1 cellular context compared by ENCODE assay signal in the genomic region with DNA sequence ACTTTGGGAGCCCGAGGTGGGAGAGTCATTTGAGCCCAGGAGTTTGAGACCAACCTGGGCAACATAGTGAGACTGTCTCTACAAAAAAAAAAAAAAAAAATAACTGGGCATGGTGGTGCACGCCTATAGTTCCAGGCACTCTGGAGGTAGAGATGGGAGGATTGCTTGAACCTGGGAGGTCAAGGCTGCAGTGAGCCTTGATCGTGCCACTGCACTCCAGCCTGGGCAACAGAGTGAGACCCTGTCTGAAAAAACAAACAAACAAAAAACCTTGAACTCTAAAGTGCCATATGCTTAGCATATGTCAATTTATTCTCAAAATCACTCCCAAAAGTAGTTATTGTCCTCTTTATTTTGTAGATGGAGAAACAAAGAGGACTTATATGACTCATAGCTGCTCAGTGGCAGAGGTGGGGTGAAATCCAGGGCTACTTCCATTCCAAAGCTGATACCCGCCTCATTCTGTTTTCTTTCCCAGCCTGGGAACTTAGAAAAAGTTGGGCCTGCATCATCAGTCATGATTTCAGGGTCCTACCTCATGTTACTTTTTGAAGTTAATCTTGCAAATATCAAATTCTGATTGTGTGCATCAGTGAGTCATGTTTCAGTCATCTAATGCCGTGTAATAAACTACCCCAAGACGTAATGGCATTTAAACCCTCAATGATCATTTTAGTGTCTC.
TF ChIP-seq lines count a peak whose summit lies in the region.

No MANE protein-coding gene starts in this region.

TF ChIP-seq in SK-N-SH, 30 proteins besides CTCF, POLR2A, EP300 and RAD21 (continued from another document):
- TF ChIP-seq, protein P1, sequence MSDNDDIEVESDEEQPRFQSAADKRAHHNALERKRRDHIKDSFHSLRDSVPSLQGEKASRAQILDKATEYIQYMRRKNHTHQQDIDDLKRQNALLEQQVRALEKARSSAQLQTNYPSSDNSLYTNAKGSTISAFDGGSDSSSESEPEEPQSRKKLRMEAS (IDR thresholded peaks at IDR 0.05; ENCODE audit: low read depth): no peak
- TF ChIP-seq FOXJ3 (CRISPR knock-in tag; IDR thresholded peaks at IDR 0.05) (no peak), GATA2 (CRISPR knock-in tag; IDR thresholded peaks at IDR 0.05) (no peak), FOSL2 (IDR thresholded peaks at IDR 0.05; ENCODE audit: borderline replicate concordance, low read depth) (peak; percentile 55), RXRA (IDR thresholded peaks at IDR 0.05; ENCODE audit: borderline replicate concordance, low read depth) (no peak), GABPA (IDR thresholded peaks at IDR 0.05; ENCODE audit: low read depth) (no peak)
- TF ChIP-seq, protein P2, sequence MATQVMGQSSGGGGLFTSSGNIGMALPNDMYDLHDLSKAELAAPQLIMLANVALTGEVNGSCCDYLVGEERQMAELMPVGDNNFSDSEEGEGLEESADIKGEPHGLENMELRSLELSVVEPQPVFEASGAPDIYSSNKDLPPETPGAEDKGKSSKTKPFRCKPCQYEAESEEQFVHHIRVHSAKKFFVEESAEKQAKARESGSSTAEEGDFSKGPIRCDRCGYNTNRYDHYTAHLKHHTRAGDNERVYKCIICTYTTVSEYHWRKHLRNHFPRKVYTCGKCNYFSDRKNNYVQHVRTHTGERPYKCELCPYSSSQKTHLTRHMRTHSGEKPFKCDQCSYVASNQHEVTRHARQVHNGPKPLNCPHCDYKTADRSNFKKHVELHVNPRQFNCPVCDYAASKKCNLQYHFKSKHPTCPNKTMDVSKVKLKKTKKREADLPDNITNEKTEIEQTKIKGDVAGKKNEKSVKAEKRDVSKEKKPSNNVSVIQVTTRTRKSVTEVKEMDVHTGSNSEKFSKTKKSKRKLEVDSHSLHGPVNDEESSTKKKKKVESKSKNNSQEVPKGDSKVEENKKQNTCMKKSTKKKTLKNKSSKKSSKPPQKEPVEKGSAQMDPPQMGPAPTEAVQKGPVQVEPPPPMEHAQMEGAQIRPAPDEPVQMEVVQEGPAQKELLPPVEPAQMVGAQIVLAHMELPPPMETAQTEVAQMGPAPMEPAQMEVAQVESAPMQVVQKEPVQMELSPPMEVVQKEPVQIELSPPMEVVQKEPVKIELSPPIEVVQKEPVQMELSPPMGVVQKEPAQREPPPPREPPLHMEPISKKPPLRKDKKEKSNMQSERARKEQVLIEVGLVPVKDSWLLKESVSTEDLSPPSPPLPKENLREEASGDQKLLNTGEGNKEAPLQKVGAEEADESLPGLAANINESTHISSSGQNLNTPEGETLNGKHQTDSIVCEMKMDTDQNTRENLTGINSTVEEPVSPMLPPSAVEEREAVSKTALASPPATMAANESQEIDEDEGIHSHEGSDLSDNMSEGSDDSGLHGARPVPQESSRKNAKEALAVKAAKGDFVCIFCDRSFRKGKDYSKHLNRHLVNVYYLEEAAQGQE (IDR thresholded peaks at IDR 0.05; ENCODE audit: low read depth, low read length): no peak
- TF ChIP-seq, protein P3, sequence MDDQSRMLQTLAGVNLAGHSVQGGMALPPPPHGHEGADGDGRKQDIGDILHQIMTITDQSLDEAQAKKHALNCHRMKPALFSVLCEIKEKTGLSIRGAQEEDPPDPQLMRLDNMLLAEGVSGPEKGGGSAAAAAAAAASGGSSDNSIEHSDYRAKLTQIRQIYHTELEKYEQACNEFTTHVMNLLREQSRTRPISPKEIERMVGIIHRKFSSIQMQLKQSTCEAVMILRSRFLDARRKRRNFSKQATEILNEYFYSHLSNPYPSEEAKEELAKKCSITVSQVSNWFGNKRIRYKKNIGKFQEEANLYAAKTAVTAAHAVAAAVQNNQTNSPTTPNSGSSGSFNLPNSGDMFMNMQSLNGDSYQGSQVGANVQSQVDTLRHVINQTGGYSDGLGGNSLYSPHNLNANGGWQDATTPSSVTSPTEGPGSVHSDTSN (IDR thresholded peaks at IDR 0.05): no peak
- TF ChIP-seq, protein P4, sequence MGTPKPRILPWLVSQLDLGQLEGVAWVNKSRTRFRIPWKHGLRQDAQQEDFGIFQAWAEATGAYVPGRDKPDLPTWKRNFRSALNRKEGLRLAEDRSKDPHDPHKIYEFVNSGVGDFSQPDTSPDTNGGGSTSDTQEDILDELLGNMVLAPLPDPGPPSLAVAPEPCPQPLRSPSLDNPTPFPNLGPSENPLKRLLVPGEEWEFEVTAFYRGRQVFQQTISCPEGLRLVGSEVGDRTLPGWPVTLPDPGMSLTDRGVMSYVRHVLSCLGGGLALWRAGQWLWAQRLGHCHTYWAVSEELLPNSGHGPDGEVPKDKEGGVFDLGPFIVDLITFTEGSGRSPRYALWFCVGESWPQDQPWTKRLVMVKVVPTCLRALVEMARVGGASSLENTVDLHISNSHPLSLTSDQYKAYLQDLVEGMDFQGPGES (IDR thresholded peaks at IDR 0.05; ENCODE audit: low read depth, low read length): no peak
